ENCODE assay signal across 36 cellular contexts in genomic region chr7:33428415-33428814, GRCh38.
"Had no signal": no experiment of that assay in that cellular context is flagged by ENCODE, and none has a peak within 500 bp of the region (broad histone marks: within the 10 kb centered on the region; RNA-seq: fewer than 3 reads in every experiment).

No MANE protein-coding gene starts in this region.

- H3K27me3 Mint-ChIP-seq: activated CD4-positive, alpha-beta memory T cell treated with anti-CD3 and anti-CD28 coated beads for 36 hours; activated CD4-positive, alpha-beta T cell treated with anti-CD3 and anti-CD28 coated beads for 36 hours; activated CD4-positive, alpha-beta T cell treated with anti-CD3 and anti-CD28 coated beads, Interleukin-2, amount 10 ng/mL, durations not matched to agents 24 days and 14 days; activated CD8-positive, alpha-beta memory T cell treated with anti-CD3 and anti-CD28 coated beads, Interleukin-2, amount 10 ng/mL, durations not matched to agents 7 days and 5 days; activated naive CD4-positive, alpha-beta T cell treated with anti-CD3 and anti-CD28 coated beads, Interleukin-2, amount 10 ng/mL, durations not matched to agents 7 days and 5 days; activated naive CD8-positive, alpha-beta T cell treated with anti-CD3 and anti-CD28 coated beads, Interleukin-2, amount 10 ng/mL, durations not matched to agents 7 days and 5 days; brain; dendritic cell treated with granulocyte-macrophage colony-stimulating factor and Interleukin-4, amounts not matched to agents 40 ng/mL and 50 ng/mL, for 4 days; T-helper 17 cell had no signal

- DNase-seq: activated CD4-positive, alpha-beta memory T cell treated with anti-CD3 and anti-CD28 coated beads for 36 hours; activated CD4-positive, alpha-beta T cell treated with anti-CD3 and anti-CD28 coated beads for 36 hours; activated CD4-positive, alpha-beta T cell treated with anti-CD3 and anti-CD28 coated beads, Interleukin-2, amount 10 ng/mL, durations not matched to agents 24 days and 14 days; activated CD4-positive, CD25-positive, alpha-beta regulatory T cell; activated CD4-positive, CD25-positive, alpha-beta regulatory T cell treated with anti-CD3 and anti-CD28 coated beads, Interleukin-2, amount 50 U/mL, for 72 hours; activated CD8-positive, alpha-beta memory T cell treated with anti-CD3 and anti-CD28 coated beads, Interleukin-2, amount 10 ng/mL, durations not matched to agents 7 days and 5 days; activated CD8-positive, alpha-beta memory T cell treated with anti-CD3 and anti-CD28 coated beads, Interleukin-2, amount 50 U/mL, for 4 hours; activated CD8-positive, alpha-beta T cell treated with anti-CD3 and anti-CD28 coated beads, Interleukin-2, amount 10 ng/mL, durations not matched to agents 7 days and 5 days; activated effector memory CD4-positive, alpha-beta T cell treated with anti-CD3 and anti-CD28 coated beads, Interleukin-2, amount 50 U/mL, for 16 hours; activated naive CD4-positive, alpha-beta T cell; activated naive CD4-positive, alpha-beta T cell treated with anti-CD3 and anti-CD28 coated beads, Interleukin-2, amount 10 ng/mL, durations not matched to agents 7 days and 5 days; activated naive CD8-positive, alpha-beta T cell treated with anti-CD3 and anti-CD28 coated beads, Interleukin-2, amount 10 ng/mL, durations not matched to agents 7 days and 5 days; activated T-cell treated with anti-CD3 and anti-CD28 coated beads, Interleukin-2, amount 50 U/mL, for 1 hour; activated T-cell treated with anti-CD3 and anti-CD28 coated beads, Interleukin-2, amount 50 U/mL, for 48 hours; central memory CD4-positive, alpha-beta T cell; cerebellar nuclear complex; dorsolateral prefrontal cortex; effector memory CD4-positive, alpha-beta T cell; endodermal cell; foreskin keratinocyte; gastrocnemius medialis; heart right ventricle; T-helper 1 cell; T-helper 17 cell; T1000 had no signal

- H3K27me3 ChIP-seq: ascending aorta, breast epithelium, cardiac muscle cell, dorsolateral prefrontal cortex, foreskin keratinocyte, gastrocnemius medialis, heart right ventricle had no signal

- H3K36me3 ChIP-seq: ascending aorta, breast epithelium, cardiac muscle cell, gastrocnemius medialis, heart right ventricle had no signal

- H3K4me1 ChIP-seq: ascending aorta, breast epithelium, heart right ventricle had no signal

- H3K36me3 Mint-ChIP-seq: activated CD4-positive, alpha-beta memory T cell treated with anti-CD3 and anti-CD28 coated beads for 36 hours; activated CD8-positive, alpha-beta memory T cell treated with anti-CD3 and anti-CD28 coated beads, Interleukin-2, amount 10 ng/mL, durations not matched to agents 7 days and 5 days; activated naive CD4-positive, alpha-beta T cell treated with anti-CD3 and anti-CD28 coated beads, Interleukin-2, amount 10 ng/mL, durations not matched to agents 7 days and 5 days; activated naive CD4-positive, alpha-beta T cell treated with anti-CD3 and anti-CD28 coated beads, Interleukin-2, amount 50 U/mL, for 72 hours; activated naive CD8-positive, alpha-beta T cell treated with anti-CD3 and anti-CD28 coated beads, Interleukin-2, amount 10 ng/mL, durations not matched to agents 7 days and 5 days; brain had no signal

- H3K4me3 ChIP-seq: ascending aorta, breast epithelium, cardiac muscle cell, coronary artery, dorsolateral prefrontal cortex, gastrocnemius medialis, heart right ventricle had no signal

- H3K9me3 ChIP-seq: ascending aorta, breast epithelium, gastrocnemius medialis, heart right ventricle had no signal

- H3K27ac Mint-ChIP-seq: activated CD4-positive, alpha-beta memory T cell treated with anti-CD3 and anti-CD28 coated beads for 36 hours; activated CD4-positive, alpha-beta T cell treated with anti-CD3 and anti-CD28 coated beads for 36 hours; activated CD4-positive, alpha-beta T cell treated with anti-CD3 and anti-CD28 coated beads, Interleukin-2, amount 10 ng/mL, durations not matched to agents 24 days and 14 days; activated CD8-positive, alpha-beta memory T cell treated with anti-CD3 and anti-CD28 coated beads, Interleukin-2, amount 10 ng/mL, durations not matched to agents 7 days and 5 days; activated CD8-positive, alpha-beta T cell treated with anti-CD3 and anti-CD28 coated beads, Interleukin-2, amount 10 ng/mL, durations not matched to agents 7 days and 5 days; activated naive CD4-positive, alpha-beta T cell treated with anti-CD3 and anti-CD28 coated beads, Interleukin-2, amount 10 ng/mL, durations not matched to agents 7 days and 5 days; activated naive CD4-positive, alpha-beta T cell treated with anti-CD3 and anti-CD28 coated beads, Interleukin-2, amount 50 U/mL, for 72 hours; activated naive CD8-positive, alpha-beta T cell treated with anti-CD3 and anti-CD28 coated beads, Interleukin-2, amount 10 ng/mL, durations not matched to agents 7 days and 5 days; activated T-helper 1 cell treated with anti-CD3 and anti-CD28 coated beads, Interleukin-12 subunit alpha, Interleukin-12 subunit beta, Interleukin-2, Interleukin-4 antibody, amounts not matched to agents 30 ng/mL and 10 ng/mL and 1 ng/mL, durations not matched to agents 14 hours and 24 hours and 36 hours; activated T-helper 2 cell treated with anti-CD3 and anti-CD28 coated beads, Interferon-gamma antibody, Interleukin-2, Interleukin-4, amounts not matched to agents 10 μg/mL and 5 μg/mL and 100 μg/mL, durations not matched to agents 14 hours and 24 hours and 36 hours; brain; dendritic cell treated with granulocyte-macrophage colony-stimulating factor and Interleukin-4, amounts not matched to agents 40 ng/mL and 50 ng/mL, for 4 days; endodermal cell; T-helper 17 cell; T-helper 2 cell treated with Interferon-gamma antibody and Interleukin-4, amounts not matched to agents 5 μg/mL and 100 μg/mL, for 36 hours had no signal

- H3K4me1 Mint-ChIP-seq: activated CD4-positive, alpha-beta T cell treated with anti-CD3 and anti-CD28 coated beads for 36 hours; activated CD4-positive, alpha-beta T cell treated with anti-CD3 and anti-CD28 coated beads, Interleukin-2, amount 10 ng/mL, durations not matched to agents 24 days and 14 days; activated CD8-positive, alpha-beta memory T cell treated with anti-CD3 and anti-CD28 coated beads, Interleukin-2, amount 10 ng/mL, durations not matched to agents 7 days and 5 days; activated naive CD4-positive, alpha-beta T cell treated with anti-CD3 and anti-CD28 coated beads, Interleukin-2, amount 10 ng/mL, durations not matched to agents 7 days and 5 days; activated naive CD8-positive, alpha-beta T cell treated with anti-CD3 and anti-CD28 coated beads, Interleukin-2, amount 10 ng/mL, durations not matched to agents 7 days and 5 days; T-helper 17 cell had no signal

- H3K9me3 Mint-ChIP-seq: activated CD4-positive, alpha-beta memory T cell treated with anti-CD3 and anti-CD28 coated beads for 36 hours; activated CD4-positive, alpha-beta T cell treated with anti-CD3 and anti-CD28 coated beads, Interleukin-2, amount 10 ng/mL, durations not matched to agents 24 days and 14 days; activated naive CD4-positive, alpha-beta T cell treated with anti-CD3 and anti-CD28 coated beads, Interleukin-2, amount 10 ng/mL, durations not matched to agents 7 days and 5 days; activated naive CD4-positive, alpha-beta T cell treated with anti-CD3 and anti-CD28 coated beads, Interleukin-2, amount 50 U/mL, for 72 hours; activated naive CD8-positive, alpha-beta T cell treated with anti-CD3 and anti-CD28 coated beads, Interleukin-2, amount 10 ng/mL, durations not matched to agents 7 days and 5 days; activated T-helper 1 cell treated with anti-CD3 and anti-CD28 coated beads, Interleukin-12 subunit alpha, Interleukin-12 subunit beta, Interleukin-2, Interleukin-4 antibody, amounts not matched to agents 30 ng/mL and 10 ng/mL and 1 ng/mL, durations not matched to agents 14 hours and 24 hours and 36 hours; activated T-helper 2 cell treated with anti-CD3 and anti-CD28 coated beads, Interferon-gamma antibody, Interleukin-2, Interleukin-4, amounts not matched to agents 10 μg/mL and 5 μg/mL and 100 μg/mL, durations not matched to agents 14 hours and 24 hours and 36 hours; brain; dendritic cell treated with granulocyte-macrophage colony-stimulating factor and Interleukin-4, amounts not matched to agents 40 ng/mL and 50 ng/mL, for 4 days; endodermal cell; T-helper 2 cell treated with Interferon-gamma antibody and Interleukin-4, amounts not matched to agents 5 μg/mL and 100 μg/mL, for 36 hours had no signal

- H3K4me3 Mint-ChIP-seq: activated CD4-positive, alpha-beta memory T cell treated with anti-CD3 and anti-CD28 coated beads for 36 hours; activated CD4-positive, alpha-beta T cell treated with anti-CD3 and anti-CD28 coated beads for 36 hours; activated CD4-positive, alpha-beta T cell treated with anti-CD3 and anti-CD28 coated beads, Interleukin-2, amount 10 ng/mL, durations not matched to agents 24 days and 14 days; activated CD8-positive, alpha-beta memory T cell treated with anti-CD3 and anti-CD28 coated beads, Interleukin-2, amount 10 ng/mL, durations not matched to agents 7 days and 5 days; activated CD8-positive, alpha-beta T cell treated with anti-CD3 and anti-CD28 coated beads, Interleukin-2, amount 10 ng/mL, durations not matched to agents 7 days and 5 days; activated naive CD4-positive, alpha-beta T cell treated with anti-CD3 and anti-CD28 coated beads, Interleukin-2, amount 10 ng/mL, durations not matched to agents 7 days and 5 days; activated naive CD8-positive, alpha-beta T cell treated with anti-CD3 and anti-CD28 coated beads, Interleukin-2, amount 10 ng/mL, durations not matched to agents 7 days and 5 days; activated T-helper 1 cell treated with anti-CD3 and anti-CD28 coated beads, Interleukin-12 subunit alpha, Interleukin-12 subunit beta, Interleukin-2, Interleukin-4 antibody, amounts not matched to agents 30 ng/mL and 10 ng/mL and 1 ng/mL, durations not matched to agents 14 hours and 24 hours and 36 hours; brain; dendritic cell treated with granulocyte-macrophage colony-stimulating factor and Interleukin-4, amounts not matched to agents 40 ng/mL and 50 ng/mL, for 4 days; endodermal cell; T-helper 17 cell; T-helper 2 cell treated with Interferon-gamma antibody and Interleukin-4, amounts not matched to agents 5 μg/mL and 100 μg/mL, for 36 hours had no signal

- H3K27ac ChIP-seq: ascending aorta, breast epithelium, cardiac muscle cell, coronary artery, dorsolateral prefrontal cortex, foreskin keratinocyte, gastrocnemius medialis, heart right ventricle had no signal

- ATAC-seq: activated CD4-positive, alpha-beta T cell treated with anti-CD3 and anti-CD28 coated beads for 36 hours; activated CD8-positive, alpha-beta memory T cell treated with anti-CD3 and anti-CD28 coated beads, Interleukin-2, amount 10 ng/mL, durations not matched to agents 7 days and 5 days; activated CD8-positive, alpha-beta T cell treated with anti-CD3 and anti-CD28 coated beads, Interleukin-2, amount 10 ng/mL, durations not matched to agents 7 days and 5 days; activated naive CD4-positive, alpha-beta T cell treated with anti-CD3 and anti-CD28 coated beads, Interleukin-2, amount 50 U/mL, for 72 hours; esophagus mucosa; foreskin keratinocyte; gastrocnemius medialis; heart right ventricle; T-helper 17 cell had no signal
